Comparison of ENCODE assay signal across 13 cellular contexts in the genomic region with DNA sequence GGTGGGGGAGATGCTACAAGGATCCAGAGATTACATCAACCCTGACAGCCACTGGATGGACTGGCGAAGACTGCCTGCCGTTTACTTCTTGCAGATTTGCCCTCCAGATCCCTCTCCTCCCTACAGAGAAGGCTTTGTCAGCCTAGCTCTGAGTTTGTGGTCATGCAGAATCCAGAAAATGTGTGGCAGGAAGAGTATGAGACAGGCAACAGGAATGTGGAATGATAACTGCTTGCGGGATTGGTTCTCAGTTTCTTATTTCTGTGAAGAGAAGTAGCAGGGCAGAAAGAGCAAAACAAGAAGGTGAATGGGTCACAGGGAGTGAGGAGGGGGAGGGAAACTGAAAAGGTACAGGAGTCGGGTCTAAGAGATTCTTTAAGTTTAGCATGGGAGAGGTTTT.
DNase-seq lines count a peak whose midpoint lies in the region; ATAC-seq lines count a peak whose summit lies in the region.
"Had no signal": no experiment of that assay in that cellular context is flagged by ENCODE, and none has a peak within 500 bp of the region (broad histone marks: within the 10 kb centered on the region; RNA-seq: fewer than 3 reads in every experiment).

No MANE protein-coding gene starts in this region.

- no peaks in the 10 kb centered on the region for H3K4me1 Mint-ChIP-seq in activated T-cell treated with anti-CD3 and anti-CD28 coated beads, Interleukin-2, amount 50 U/mL, for 72 hours (ENCODE audit: low read depth)
- H3K4me1 Mint-ChIP-seq: CD8-positive, alpha-beta memory T cell had no signal

- DNase-seq in AG20443 (ENCODE audit: low spot score) (peak; percentile 74), NCI-H226 (peak; percentile 94), dedifferentiated amniotic fluid mesenchymal stem cell (ENCODE audit: extremely low spot score) (peak; percentile 88), myocyte (ENCODE audit: low read depth) (peak; percentile 94), NCI-H69 (lab: John Stamatoyannopoulos, UW) (no peak)
- no peak for DNase-seq in activated T-cell treated with anti-CD3 and anti-CD28 coated beads, Interleukin-2, amount 50 U/mL, for 72 hours
- DNase-seq: activated CD4-positive, alpha-beta T cell treated with anti-CD3 and anti-CD28 coated beads, Interleukin-2, amount 50 U/mL, for 4 hours; CD8-positive, alpha-beta memory T cell; hypothalamus; NCI-H2029; SIG-M5 had no signal

- H3K9me3 Mint-ChIP-seq in activated T-cell treated with anti-CD3 and anti-CD28 coated beads, Interleukin-2, amount 50 U/mL, for 72 hours, result peaks cover 1% of the 10 kb centered on the region in 2 donors

- no peak overlapping the region for H3K27ac Mint-ChIP-seq in activated T-cell treated with anti-CD3 and anti-CD28 coated beads, Interleukin-2, amount 50 U/mL, for 72 hours
- H3K27ac Mint-ChIP-seq: CD8-positive, alpha-beta memory T cell had no signal

- ATAC-seq in HG03139 (IDR thresholded peaks at IDR 0.05; ENCODE audit: unreplicated experiment), result no peak
- ATAC-seq in GM19395 (IDR thresholded peaks at IDR 0.05; ENCODE audit: unreplicated experiment), result no peak
- ATAC-seq in activated T-cell treated with anti-CD3 and anti-CD28 coated beads, Interleukin-2, amount 50 U/mL, for 72 hours (replicated peaks in 1 of 2), result no peak

- peaks cover 15% of the 10 kb centered on the region for H3K27me3 Mint-ChIP-seq in activated T-cell treated with anti-CD3 and anti-CD28 coated beads, Interleukin-2, amount 50 U/mL, for 72 hours (ENCODE audit: low read depth)
- H3K27me3 Mint-ChIP-seq: CD8-positive, alpha-beta memory T cell had no signal

- no peaks in the 10 kb centered on the region for H3K36me3 Mint-ChIP-seq in activated T-cell treated with anti-CD3 and anti-CD28 coated beads, Interleukin-2, amount 50 U/mL, for 72 hours (ENCODE audit: insufficient read depth in 2 of 2)
- H3K36me3 Mint-ChIP-seq: CD8-positive, alpha-beta memory T cell had no signal

- no peak overlapping the region for H3K4me3 Mint-ChIP-seq in activated T-cell treated with anti-CD3 and anti-CD28 coated beads, Interleukin-2, amount 50 U/mL, for 72 hours
- H3K4me3 Mint-ChIP-seq: CD8-positive, alpha-beta memory T cell had no signal

Comparison
In these comparisons a context has a peak if more than half of its experiments do, and no peak if none do; other contexts are left out.
1. DNase-seq: peak in AG20443 (single experiment), NCI-H226 (single experiment), dedifferentiated amniotic fluid mesenchymal stem cell (single experiment) and myocyte (single experiment); none in NCI-H69 (single experiment) and activated T-cell treated with anti-CD3 and anti-CD28 coated beads, Interleukin-2, amount 50 U/mL, for 72 hours (0 of 2).